Comparison of ENCODE assay signal across 9 cellular contexts in genomic region chr4:48898733-48899431, GRCh38. TPM values are rescaled to one million over a fixed set of nuclear protein-coding genes. Genes with fewer than 3 reads are reported as not detected.
DNase-seq lines count a peak whose midpoint lies in the region; ATAC-seq and TF ChIP-seq lines count a peak whose summit lies in the region.
"Had no signal": no experiment of that assay in that cellular context is flagged by ENCODE, and none has a peak within 500 bp of the region (broad histone marks: within the 10 kb centered on the region; RNA-seq: fewer than 3 reads in every experiment).

No MANE protein-coding gene starts in this region.

- ATAC-seq in GM21423 (IDR thresholded peaks at IDR 0.05; ENCODE audit: unreplicated experiment) (peak; percentile 81), HG03095 (IDR thresholded peaks at IDR 0.05; ENCODE audit: unreplicated experiment) (no peak)

- TF ChIP-seq POLR2A in NB4 (IDR thresholded peaks at IDR 0.05; ENCODE audit: extremely low read depth, insufficient read length) = no peak

- DNase-seq in Daoy (ENCODE audit: low read depth) (peak; percentile 54), NB4 (ENCODE audit: low read depth) (peak; percentile 80), choroid plexus epithelial cell (ENCODE audit: low read depth) (peak; percentile 56), mesenteric fat pad (ENCODE audit: low spot score) (no peak), RKO (ENCODE audit: low spot score) (no peak), SW480 (ENCODE audit: low spot score) (no peak)
- DNase-seq: naive B cell had no signal

- TF ChIP-seq CTCF in NB4 (IDR thresholded peaks at IDR 0.05; ENCODE audit: low read depth, low read length) (no peak), choroid plexus epithelial cell (conservative IDR thresholded peaks at IDR 0.05; ENCODE audit: low read depth, low read length) (no peak)

- peak overlapping the region; percentile 32 for H3K4me3 ChIP-seq in NB4 (ENCODE audit: low read depth, low read length)
- no peak overlapping the region for H3K4me3 ChIP-seq in choroid plexus epithelial cell (ENCODE audit: low read depth, low read length)

RNA-seq across cellular contexts. Expression of gene OCIAD2, which starts 7.7 kb away (rescaled TPM):
- total RNA-seq in Daoy (2014; rRNA removed; shearing (Covaris generic)) = 83.1 and 106 TPM in 2 replicates
- total RNA-seq in mesenteric fat pad = 4.5 TPM

Comparison
In these comparisons a context has a peak if more than half of its experiments do, and no peak if none do; other contexts are left out.
1. DNase-seq: peak in Daoy (single experiment), NB4 (single experiment) and choroid plexus epithelial cell (single experiment); none in mesenteric fat pad (single experiment), RKO (single experiment) and SW480 (single experiment).
2. RNA of gene OCIAD2, which starts 7.7 kb away (total RNA-seq): 83.1 to 106 TPM in Daoy; 4.5 TPM in mesenteric fat pad (single experiment); every median in the first group is over 10 times any median in the second.